17 cellular contexts compared by ENCODE assay signal in genomic region chr1:32265846-32266245, GRCh38. TPM values are rescaled to one million over a fixed set of nuclear protein-coding genes. Genes with fewer than 3 reads are reported as not detected.
A peak's percentile ranks its signal among the peaks of the same experiment; 100 is the strongest.
DNase-seq lines count a peak whose midpoint lies in the region; ATAC-seq lines count a peak whose summit lies in the region.
"Had no signal": no experiment of that assay in that cellular context is flagged by ENCODE, and none has a peak within 500 bp of the region (broad histone marks: within the 10 kb centered on the region; RNA-seq: fewer than 3 reads in every experiment).

No MANE protein-coding gene starts in this region.

- no peak for ATAC-seq in activated T-helper 17 cell treated with anti-CD3 and anti-CD28 coated beads, Interleukin-2, amount 50 U/mL, for 72 hours (replicated peaks)
- no peak for ATAC-seq in stimulated activated naive CD8-positive, alpha-beta T cell treated with anti-CD3 and anti-CD28 coated beads, Interleukin-15, amount 100 ng/mL, for 72 hours
- ATAC-seq: gastrocnemius medialis, upper lobe of right lung had no signal

- peak overlapping the region; percentile 66 for H3K4me3 Mint-ChIP-seq in activated naive CD4-positive, alpha-beta T cell treated with anti-CD3 and anti-CD28 coated beads, Interleukin-2, amount 50 U/mL, for 24 hours
- H3K4me3 Mint-ChIP-seq in activated T-helper 17 cell treated with anti-CD3 and anti-CD28 coated beads, Interleukin-2, amount 50 U/mL, for 72 hours: peak overlapping the region; percentile 77
- peak overlapping the region; percentile 15 to 60 for H3K4me3 Mint-ChIP-seq in stimulated activated naive CD8-positive, alpha-beta T cell treated with anti-CD3 and anti-CD28 coated beads, Interleukin-15, amount 100 ng/mL, for 72 hours

- DNase-seq in activated naive CD4-positive, alpha-beta T cell (lab: John Stamatoyannopoulos, UW): no peak
- no peak for DNase-seq in stimulated activated naive CD8-positive, alpha-beta T cell treated with anti-CD3 and anti-CD28 coated beads, Interleukin-15, amount 100 ng/mL, for 72 hours
- DNase-seq in middle frontal gyrus (ENCODE audit: extremely low spot score, low spot score): no peak
- DNase-seq in NCI-H526 (lab: John Stamatoyannopoulos, UW): no peak
- DNase-seq: activated CD8-positive, alpha-beta memory T cell treated with anti-CD3 and anti-CD28 coated beads, Interleukin-2, amount 50 U/mL, for 4 hours; gastrocnemius medialis; KG1; left ventricle myocardium inferior; NCI-H1436 treated with DMSO at 0.1 percent for 48 hours; NCI-H2227 treated with DMSO at 0.1 percent for 48 hours; pancreas; stimulated activated CD4-positive, alpha-beta T cell treated with anti-CD3 and anti-CD28 coated beads, Interleukin-4, amount 100 ng/mL, for 4 hours; upper lobe of right lung had no signal

- peaks cover 5% of the 10 kb centered on the region for H3K9me3 Mint-ChIP-seq in activated naive CD4-positive, alpha-beta T cell treated with anti-CD3 and anti-CD28 coated beads, Interleukin-2, amount 50 U/mL, for 24 hours
- H3K9me3 Mint-ChIP-seq in activated T-helper 17 cell treated with anti-CD3 and anti-CD28 coated beads, Interleukin-2, amount 50 U/mL, for 72 hours: peaks cover 3% of the 10 kb centered on the region
- peaks cover 0 to 3% of the 10 kb centered on the region in 2 donors for H3K9me3 Mint-ChIP-seq in stimulated activated naive CD8-positive, alpha-beta T cell treated with anti-CD3 and anti-CD28 coated beads, Interleukin-15, amount 100 ng/mL, for 72 hours

- H3K4me1 Mint-ChIP-seq in activated naive CD4-positive, alpha-beta T cell treated with anti-CD3 and anti-CD28 coated beads, Interleukin-2, amount 50 U/mL, for 24 hours: peaks cover 50% of the 10 kb centered on the region
- H3K4me1 Mint-ChIP-seq in activated T-helper 17 cell treated with anti-CD3 and anti-CD28 coated beads, Interleukin-2, amount 50 U/mL, for 72 hours: peaks cover 23% of the 10 kb centered on the region
- peaks cover 72% of the 10 kb centered on the region for H3K4me1 Mint-ChIP-seq in stimulated activated naive CD8-positive, alpha-beta T cell treated with anti-CD3 and anti-CD28 coated beads, Interleukin-15, amount 100 ng/mL, for 72 hours

- H3K27me3 Mint-ChIP-seq in activated naive CD4-positive, alpha-beta T cell treated with anti-CD3 and anti-CD28 coated beads, Interleukin-2, amount 50 U/mL, for 24 hours: no peaks in the 10 kb centered on the region
- H3K27me3 Mint-ChIP-seq in activated T-helper 17 cell treated with anti-CD3 and anti-CD28 coated beads, Interleukin-2, amount 50 U/mL, for 72 hours: no peaks in the 10 kb centered on the region
- H3K27me3 Mint-ChIP-seq in stimulated activated naive CD8-positive, alpha-beta T cell treated with anti-CD3 and anti-CD28 coated beads, Interleukin-15, amount 100 ng/mL, for 72 hours: no peaks in the 10 kb centered on the region

- H3K27ac Mint-ChIP-seq in activated naive CD4-positive, alpha-beta T cell treated with anti-CD3 and anti-CD28 coated beads, Interleukin-2, amount 50 U/mL, for 24 hours: peak overlapping the region; percentile 86
- H3K27ac Mint-ChIP-seq in activated T-helper 17 cell treated with anti-CD3 and anti-CD28 coated beads, Interleukin-2, amount 50 U/mL, for 72 hours: peak overlapping the region; percentile 89
- H3K27ac Mint-ChIP-seq in stimulated activated naive CD8-positive, alpha-beta T cell treated with anti-CD3 and anti-CD28 coated beads, Interleukin-15, amount 100 ng/mL, for 72 hours: peak overlapping the region; percentile 88 to 91

- peaks cover 4% of the 10 kb centered on the region for H3K36me3 Mint-ChIP-seq in activated naive CD4-positive, alpha-beta T cell treated with anti-CD3 and anti-CD28 coated beads, Interleukin-2, amount 50 U/mL, for 24 hours
- peaks cover 61% of the 10 kb centered on the region for H3K36me3 Mint-ChIP-seq in activated T-helper 17 cell treated with anti-CD3 and anti-CD28 coated beads, Interleukin-2, amount 50 U/mL, for 72 hours (ENCODE audit: low read depth)

RNA-seq across cellular contexts. Expression of gene LCK, which starts 14.8 kb away (rescaled TPM):
- 100 to 1,000 TPM; 228 to 323 TPM for total RNA-seq in activated T-helper 17 cell treated with anti-CD3 and anti-CD28 coated beads, Interleukin-2, amount 50 U/mL, for 72 hours
- total RNA-seq: chondrocyte, SJSA1 had no signal

RNA-seq across cellular contexts. Expression of gene FAM167B, which starts 18.8 kb away (rescaled TPM):
- 1 to 10 TPM in 1 of 2 donors, under 1 TPM in 1; 0.99 to 1.1 TPM for total RNA-seq in activated T-helper 17 cell treated with anti-CD3 and anti-CD28 coated beads, Interleukin-2, amount 50 U/mL, for 72 hours

RNA-seq across cellular contexts. Expression of gene HDAC1, which starts 26.0 kb away (rescaled TPM):
- 100 to 1,000 TPM; 171 to 199 TPM for total RNA-seq in activated T-helper 17 cell treated with anti-CD3 and anti-CD28 coated beads, Interleukin-2, amount 50 U/mL, for 72 hours

RNA-seq across cellular contexts. Expression of gene EIF3I, which starts 43.6 kb away (rescaled TPM):
- total RNA-seq in activated T-helper 17 cell treated with anti-CD3 and anti-CD28 coated beads, Interleukin-2, amount 50 U/mL, for 72 hours: 100 to 1,000 TPM; 203 to 303 TPM

RNA-seq across cellular contexts. Expression of gene TMEM234, which starts 43.7 kb away (rescaled TPM):
- 10 to 100 TPM; 11.4 to 12.9 TPM for total RNA-seq in activated T-helper 17 cell treated with anti-CD3 and anti-CD28 coated beads, Interleukin-2, amount 50 U/mL, for 72 hours
